In the genomic region with DNA sequence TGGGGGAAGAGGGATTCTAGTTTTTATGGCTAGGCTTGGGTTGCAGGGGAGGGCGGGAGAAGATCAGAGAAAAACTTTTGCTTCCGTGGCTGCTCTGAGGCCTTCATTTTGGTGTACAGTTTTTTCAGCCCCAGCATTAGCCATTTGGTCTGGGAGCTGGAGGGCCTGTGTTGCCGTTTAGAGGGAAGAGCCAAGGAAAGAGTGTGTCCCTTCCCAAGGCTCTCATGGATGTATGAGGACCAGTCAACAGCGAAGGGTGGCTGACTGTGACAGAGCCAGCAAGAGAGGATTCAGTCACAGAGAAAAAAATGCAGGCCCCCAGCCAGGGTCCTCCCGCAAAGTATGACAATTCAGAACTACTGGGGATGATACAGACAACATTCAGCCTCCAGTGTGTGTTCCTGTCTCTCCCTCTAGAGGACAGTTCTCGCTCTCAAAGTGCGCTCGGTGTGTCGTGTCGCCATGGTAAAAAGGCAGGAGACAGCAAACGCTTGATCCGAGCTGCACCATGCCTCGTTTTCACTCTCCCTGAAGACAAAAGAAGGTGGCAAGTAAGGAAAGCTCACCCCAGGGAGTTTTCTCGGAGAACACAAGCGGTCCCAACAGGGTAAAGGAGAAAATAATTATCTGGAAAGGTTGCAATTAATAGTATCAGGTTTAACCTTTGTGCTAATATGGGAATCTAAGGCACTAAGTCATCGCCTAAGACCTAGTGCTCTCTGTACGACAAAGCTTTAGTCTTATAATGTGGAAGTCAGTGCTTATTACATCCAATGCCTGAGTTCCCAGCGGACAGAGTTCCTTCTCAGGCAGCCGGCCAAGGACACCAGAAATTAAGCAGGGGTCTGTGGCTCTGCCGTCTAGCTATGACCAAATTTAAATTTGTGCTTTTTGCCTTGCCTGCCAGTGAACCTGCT, we compare ENCODE assay signal across 9 cellular contexts.
DNase-seq lines count a peak whose midpoint lies in the region; ATAC-seq and TF ChIP-seq lines count a peak whose summit lies in the region.
"Had no signal": no experiment of that assay in that cellular context is flagged by ENCODE, and none has a peak within 500 bp of the region (broad histone marks: within the 10 kb centered on the region; RNA-seq: fewer than 3 reads in every experiment).

No MANE protein-coding gene starts in this region.

- H3K27ac Mint-ChIP-seq in chondrocyte (ENCODE audit: unreplicated experiment): peak overlapping the region; percentile 15
- H3K27ac Mint-ChIP-seq: activated naive CD8-positive, alpha-beta T cell treated with anti-CD3 and anti-CD28 coated beads, Interleukin-2, amount 10 ng/mL, durations not matched to agents 7 days and 5 days had no signal

- H3K9me3 Mint-ChIP-seq in chondrocyte (ENCODE audit: low read depth): no peaks in the 10 kb centered on the region
- H3K9me3 Mint-ChIP-seq: activated naive CD8-positive, alpha-beta T cell treated with anti-CD3 and anti-CD28 coated beads, Interleukin-2, amount 10 ng/mL, durations not matched to agents 7 days and 5 days had no signal

- ATAC-seq in left colon (peak; percentile 59), HG02885 (IDR thresholded peaks at IDR 0.05; ENCODE audit: poor library complexity, unreplicated experiment) (no peak), HG02870 (IDR thresholded peaks at IDR 0.05; ENCODE audit: unreplicated experiment) (no peak), HG03342 (IDR thresholded peaks at IDR 0.05; ENCODE audit: unreplicated experiment) (no peak)

- H3K4me1 Mint-ChIP-seq in chondrocyte (ENCODE audit: low read depth): peaks cover 8% of the 10 kb centered on the region
- H3K4me1 Mint-ChIP-seq: activated naive CD8-positive, alpha-beta T cell treated with anti-CD3 and anti-CD28 coated beads, Interleukin-2, amount 10 ng/mL, durations not matched to agents 7 days and 5 days had no signal

- intact Hi-C loops in left colon (cut with DNase I, micrococcal nuclease): no loop called here

- H3K27me3 Mint-ChIP-seq in chondrocyte (ENCODE audit: low read depth): no peaks in the 10 kb centered on the region
- H3K27me3 Mint-ChIP-seq: activated naive CD8-positive, alpha-beta T cell treated with anti-CD3 and anti-CD28 coated beads, Interleukin-2, amount 10 ng/mL, durations not matched to agents 7 days and 5 days had no signal

- TF ChIP-seq CTCF in chondrocyte (IDR thresholded peaks at IDR 0.05): peak; percentile 68

- peak; percentile 0 for DNase-seq in NCI-H1436 (lab: John Stamatoyannopoulos, UW)
- DNase-seq in NCI-H1436 treated with DMSO at 0.1 percent for 48 hours (lab: John Stamatoyannopoulos, UW): no peak
- DNase-seq in chondrocyte (ENCODE audit: low spot score): no peak
- peak in 1 of 2 donors; percentile 7 for DNase-seq in left colon
- peak; percentile 80 for DNase-seq in superior temporal gyrus (ENCODE audit: extremely low spot score)
- DNase-seq: activated naive CD8-positive, alpha-beta T cell treated with anti-CD3 and anti-CD28 coated beads, Interleukin-2, amount 10 ng/mL, durations not matched to agents 7 days and 5 days had no signal

- no peaks in the 10 kb centered on the region for H3K36me3 Mint-ChIP-seq in chondrocyte (ENCODE audit: low read depth)

- H3K4me3 Mint-ChIP-seq in chondrocyte (ENCODE audit: unreplicated experiment): no peak overlapping the region
- H3K4me3 Mint-ChIP-seq: activated naive CD8-positive, alpha-beta T cell treated with anti-CD3 and anti-CD28 coated beads, Interleukin-2, amount 10 ng/mL, durations not matched to agents 7 days and 5 days had no signal

Comparison
In these comparisons a context has a peak if more than half of its experiments do, and no peak if none do; other contexts are left out.
1. DNase-seq: peak in NCI-H1436 (single experiment) and superior temporal gyrus (single experiment); none in NCI-H1436 treated with DMSO at 0.1 percent for 48 hours (single experiment) and chondrocyte (single experiment).